ENCODE assay signal across 8 cellular contexts in the genomic region with DNA sequence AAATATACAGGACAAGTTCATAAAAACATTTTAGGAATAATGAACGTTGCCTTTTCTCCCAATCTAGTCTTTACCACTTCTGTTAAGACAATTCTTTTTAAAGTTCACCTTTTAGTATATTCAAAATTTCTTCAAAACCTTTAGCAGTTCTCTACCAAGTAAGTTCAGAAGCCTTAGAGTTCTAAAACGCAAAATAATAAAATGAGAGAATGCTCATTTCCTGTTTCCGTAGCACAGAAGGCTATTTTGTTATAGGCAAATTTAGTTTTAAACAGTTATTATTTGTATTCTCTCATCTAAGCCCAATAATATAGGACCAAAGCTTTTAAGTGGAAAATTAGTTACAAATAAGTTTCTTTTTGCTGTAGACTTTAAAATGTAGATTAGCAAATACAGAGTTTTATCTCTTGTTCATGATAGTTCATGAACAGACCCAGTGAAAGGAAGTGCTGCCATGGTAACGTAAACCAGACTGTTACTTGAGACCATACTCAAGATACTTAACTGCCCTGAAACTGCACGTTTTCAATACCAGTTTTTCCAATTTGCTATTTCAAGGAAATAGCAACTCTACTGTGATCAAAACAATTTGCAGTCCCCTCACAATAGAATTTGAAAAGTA. TPM values are rescaled to one million over a fixed set of nuclear protein-coding genes. Genes with fewer than 3 reads are reported as not detected.
A peak's percentile ranks its signal among the peaks of the same experiment; 100 is the strongest.
DNase-seq lines count a peak whose midpoint lies in the region; ATAC-seq lines count a peak whose summit lies in the region.

No MANE protein-coding gene starts in this region.

- peak overlapping the region; percentile 83 to 99 for H3K27ac Mint-ChIP-seq in activated naive CD4-positive, alpha-beta T cell treated with anti-CD3 and anti-CD28 coated beads, Interleukin-2, amount 50 U/mL, for 72 hours
- H3K27ac Mint-ChIP-seq in stimulated activated memory B cell treated with anti-CD40 and anti-IgM and Interleukin-4, amounts not matched to agents 10 μg/mL and 1 μg/mL and 100 μg/mL, for 72 hours = peak overlapping the region; percentile 64

- no peak for DNase-seq in activated naive CD4-positive, alpha-beta T cell treated with anti-CD3 and anti-CD28 coated beads, Interleukin-2, amount 50 U/mL, for 72 hours (ENCODE audit: low spot score in 2 of 2)
- DNase-seq in activated CD8-positive, alpha-beta memory T cell treated with anti-CD3 and anti-CD28 coated beads for 24 hours = no peak
- no peak for DNase-seq in Right ventricle myocardium superior
- no peak for DNase-seq in posterior vena cava (ENCODE audit: low spot score)

- no peak overlapping the region for H3K4me3 Mint-ChIP-seq in stimulated activated memory B cell treated with anti-CD40 and anti-IgM and Interleukin-4, amounts not matched to agents 10 μg/mL and 1 μg/mL and 100 μg/mL, for 72 hours

- H3K9me3 Mint-ChIP-seq in activated naive CD4-positive, alpha-beta T cell treated with anti-CD3 and anti-CD28 coated beads, Interleukin-2, amount 50 U/mL, for 72 hours = peaks cover 0 to 4% of the 10 kb centered on the region in 2 donors
- H3K9me3 Mint-ChIP-seq in stimulated activated memory B cell treated with anti-CD40 and anti-IgM and Interleukin-4, amounts not matched to agents 10 μg/mL and 1 μg/mL and 100 μg/mL, for 72 hours = no peaks in the 10 kb centered on the region

- intact Hi-C loops in Right ventricle myocardium superior (cut with DNase I) (no loop called here), posterior vena cava (cut with DNase I) (no loop called here)

- H3K27ac ChIP-seq in KOPT-K1 (ENCODE audit: low read depth, low read length, poor library complexity, severe bottlenecking) = peak overlapping the region; percentile 66

- H3K27me3 Mint-ChIP-seq in stimulated activated memory B cell treated with anti-CD40 and anti-IgM and Interleukin-4, amounts not matched to agents 10 μg/mL and 1 μg/mL and 100 μg/mL, for 72 hours = no peaks in the 10 kb centered on the region

- ATAC-seq in GM18499 (IDR thresholded peaks at IDR 0.05; ENCODE audit: insufficient read depth, unreplicated experiment) (peak; percentile 65), GM21526 (IDR thresholded peaks at IDR 0.05; ENCODE audit: low FRiP score, unreplicated experiment) (peak; percentile 68), Right ventricle myocardium superior (ENCODE audit: poor library complexity) (no peak)
- peak; percentile 78 to 94 for ATAC-seq in activated naive CD4-positive, alpha-beta T cell treated with anti-CD3 and anti-CD28 coated beads, Interleukin-2, amount 50 U/mL, for 72 hours
- peak; percentile 59 for ATAC-seq in stimulated activated memory B cell treated with anti-CD40 and anti-IgM and Interleukin-4, amounts not matched to agents 10 μg/mL and 1 μg/mL and 100 μg/mL, for 72 hours

- H3K9me3 ChIP-seq in KOPT-K1 (ENCODE audit: insufficient read depth, low read length, poor library complexity, severe bottlenecking) = peaks cover 22% of the 10 kb centered on the region

- peaks cover 55% of the 10 kb centered on the region for H3K4me1 Mint-ChIP-seq in stimulated activated memory B cell treated with anti-CD40 and anti-IgM and Interleukin-4, amounts not matched to agents 10 μg/mL and 1 μg/mL and 100 μg/mL, for 72 hours

- peaks cover 50% of the 10 kb centered on the region for H3K36me3 ChIP-seq in KOPT-K1 (ENCODE audit: insufficient read depth, low read length)

- peaks cover 6 to 49% of the 10 kb centered on the region in 2 donors for H3K36me3 Mint-ChIP-seq in activated naive CD4-positive, alpha-beta T cell treated with anti-CD3 and anti-CD28 coated beads, Interleukin-2, amount 50 U/mL, for 72 hours
- peaks cover 36% of the 10 kb centered on the region for H3K36me3 Mint-ChIP-seq in stimulated activated memory B cell treated with anti-CD40 and anti-IgM and Interleukin-4, amounts not matched to agents 10 μg/mL and 1 μg/mL and 100 μg/mL, for 72 hours

RNA-seq across cellular contexts. Expression of gene FOXN2, which starts 42.3 kb away (rescaled TPM):
- 10 to 100 TPM; 40.4 to 43.8 TPM for total RNA-seq in activated naive CD4-positive, alpha-beta T cell treated with anti-CD3 and anti-CD28 coated beads, Interleukin-2, amount 50 U/mL, for 72 hours
- total RNA-seq in Right ventricle myocardium superior = 10.0 TPM
- 10 to 100 TPM; 25.2 to 26.6 TPM for total RNA-seq in posterior vena cava
